In the genomic region with DNA sequence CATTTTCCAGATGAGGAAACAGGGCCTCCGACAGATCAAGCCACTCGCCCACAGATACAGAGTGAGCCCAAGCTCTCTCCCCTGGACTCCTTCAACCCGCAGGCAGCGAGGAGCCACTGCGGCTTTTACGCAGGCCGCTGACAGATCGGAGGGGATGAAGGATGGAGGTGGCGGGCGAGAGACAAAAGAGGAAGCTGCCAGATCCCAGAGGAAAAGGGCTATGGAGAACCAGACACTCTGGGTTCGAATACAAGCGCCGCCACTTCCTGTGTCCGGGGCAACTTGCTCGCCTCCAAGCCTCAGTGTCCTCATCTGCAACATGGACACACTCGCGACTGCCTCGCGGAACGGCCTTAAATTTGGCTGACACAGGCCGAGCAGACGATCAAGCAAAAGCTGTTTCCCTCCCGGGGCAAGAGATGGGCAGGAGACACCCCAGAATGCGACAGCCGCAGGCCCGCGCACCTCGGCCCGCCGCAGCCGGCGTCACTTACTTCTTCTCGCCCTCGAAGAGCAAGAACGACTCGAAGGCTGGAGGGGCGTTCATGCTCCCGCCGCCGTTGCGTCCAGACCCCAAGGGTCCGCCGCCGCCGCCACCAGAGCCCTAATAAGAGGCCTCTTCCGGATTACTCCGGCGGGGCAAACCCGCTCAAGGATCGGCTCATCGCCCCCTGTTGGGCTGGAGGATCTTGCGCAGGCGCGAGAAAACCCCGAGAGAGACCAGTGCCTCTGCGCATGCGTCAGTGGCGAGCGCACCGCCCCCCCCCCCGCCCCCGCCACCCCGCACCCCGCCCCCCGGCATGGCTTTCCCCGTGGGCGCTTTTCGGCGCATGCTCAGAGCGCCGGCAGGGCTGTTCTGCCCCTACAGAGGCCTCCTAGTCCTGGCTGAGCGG, we compare ENCODE assay signal across 8 cellular contexts. TPM values are rescaled to one million over a fixed set of nuclear protein-coding genes. Genes with fewer than 3 reads are reported as not detected.
A peak's percentile ranks its signal among the peaks of the same experiment; 100 is the strongest.
DNase-seq lines count a peak whose midpoint lies in the region; ATAC-seq, FAIRE-seq and TF ChIP-seq lines count a peak whose summit lies in the region.
"Not testable (repeated sequence)": the region's sequence is repeated elsewhere in the genome, so short reads cannot be mapped to it uniquely, and the experiment has no call there.

Gene POLR2J (minus strand): TSS at position 609 of the 893 bp plus-strand sequence. CDS start 62 bp downstream, at position 547.

- peak; percentile 76 to 88 for ATAC-seq in gastrocnemius medialis

- H3K4me1 Mint-ChIP-seq in HFFc6 (ENCODE audit: low read depth); immature natural killer cell: not testable (repeated sequence)

- H3K4me3 Mint-ChIP-seq in HFFc6 (peak within 1 kb of the TSS; percentile 93), immature natural killer cell (peak within 1 kb of the TSS; percentile 85 to 92 (median 88))

- H3K4me3 ChIP-seq in bronchial epithelial cell (ENCODE audit: low read depth, low read length): peak within 1 kb of the TSS; percentile 33
- H3K4me3 ChIP-seq in gastrocnemius medialis: peak within 1 kb of the TSS in 3 of 4 donors; percentile 60 to 69 (median 68)
- peak within 1 kb of the TSS; percentile 51 to 60 for H3K4me3 ChIP-seq in tibial artery

- H3K27me3 Mint-ChIP-seq in HFFc6 (ENCODE audit: insufficient read depth); immature natural killer cell (ENCODE audit: low read depth in 3 of 3): not testable (repeated sequence)

- intact Hi-C loops in gastrocnemius medialis (cut with DNase I; ENCODE audit: low total_unique reads); tibial artery (cut with DNase I; ENCODE audit: low total_unique reads): not testable (repeated sequence)

- DNase-seq in HFFc6: peak; percentile 92
- peak; percentile 82 to 86 for DNase-seq in activated CD4-positive, alpha-beta T cell treated with anti-CD3 and anti-CD28 coated beads, Interleukin-2, amount 50 U/mL, for 24 hours (ENCODE audit: low read depth in 1 of 2, low spot score in 1 of 2)
- DNase-seq in bronchial epithelial cell (ENCODE audit: low read depth): peak; percentile 33
- DNase-seq in immature natural killer cell: peak; percentile 85 to 92 (median 91)
- peak; percentile 71 to 78 for DNase-seq in gastrocnemius medialis
- DNase-seq in tibial artery: peak; percentile 87

- H3K36me3 Mint-ChIP-seq in HFFc6 (ENCODE audit: low read depth); immature natural killer cell: not testable (repeated sequence)

- TF ChIP-seq POLR2A in GM15510 (IDR thresholded peaks at IDR 0.05; ENCODE audit: borderline replicate concordance, extremely low read depth, insufficient read length) (peak; percentile 39), gastrocnemius medialis (IDR thresholded peaks at IDR 0.05) (peak; percentile 34 to 41)

- not testable (repeated sequence) for H3K36me3 ChIP-seq in KOPT-K1 (ENCODE audit: insufficient read depth, low read length); bronchial epithelial cell (ENCODE audit: control insufficient read depth, insufficient read depth, low read length); gastrocnemius medialis
- H3K36me3 ChIP-seq in tibial artery: peaks cover under 1 to 15% (median 2%) of the 10 kb centered on the region in 3 donors

- not testable (repeated sequence) for H3K4me1 ChIP-seq in gastrocnemius medialis, tibial artery

- peak within 1 kb of the TSS; percentile 80; the same call in 1 of the 2 replicates for H3K27ac Mint-ChIP-seq in HFFc6
- H3K27ac Mint-ChIP-seq in immature natural killer cell: peak within 1 kb of the TSS; percentile 64 to 90 (median 77)

- FAIRE-seq in bronchial epithelial cell (lab: Jason Lieb, UNC): not testable (repeated sequence)

- H3K9me3 Mint-ChIP-seq in HFFc6, immature natural killer cell: not testable (repeated sequence)

- H3K9me3 ChIP-seq in KOPT-K1 (ENCODE audit: insufficient read depth, low read length, poor library complexity, severe bottlenecking); gastrocnemius medialis; tibial artery: not testable (repeated sequence)

- not testable (repeated sequence) for H3K27me3 ChIP-seq in bronchial epithelial cell (ENCODE audit: control insufficient read depth, insufficient read depth, low read length); gastrocnemius medialis; tibial artery

- in situ Hi-C loops in gastrocnemius medialis (cut with MboI; ENCODE audit: low sequenced_read_pairs in 4 of 4): not testable (repeated sequence)

- peak; percentile 76 for TF ChIP-seq CTCF in HFFc6 (IDR thresholded peaks at IDR 0.05)
- peak; percentile 33 for TF ChIP-seq CTCF in bronchial epithelial cell (IDR thresholded peaks at IDR 0.05; ENCODE audit: insufficient read depth, low read length, severe bottlenecking)
- TF ChIP-seq CTCF in gastrocnemius medialis (IDR thresholded peaks at IDR 0.05 in 4 of 5, conservative IDR thresholded peaks at IDR 0.05 in 1 of 5): peak in 4 of 5 experiments; percentile 47 to 62 (median 51)
- TF ChIP-seq CTCF in tibial artery (IDR thresholded peaks at IDR 0.05): peak; percentile 48 to 52

- H3K27ac ChIP-seq in KOPT-K1 (ENCODE audit: low read depth, low read length, poor library complexity, severe bottlenecking) (peak within 1 kb of the TSS; percentile 25), gastrocnemius medialis (peak within 1 kb of the TSS; percentile 71 to 78 (median 74)), tibial artery (peak within 1 kb of the TSS; percentile 60 to 62)

RNA-seq across cellular contexts. Expression of gene POLR2J, which starts in this region (rescaled TPM):
- 10 to 100 TPM; 61.8 to 76.5 (median 66.0) TPM for total RNA-seq in HFFc6 (2021; fragmentation: NEBNext Ultra II Directional; extraction: Animal tissue kit (Norgen Biotek cat#: 25700))
- 24.5 and 50.1 TPM in 2 replicates for total RNA-seq in bronchial epithelial cell
- 100 to 1,000 TPM; 103 to 115 (median 115) TPM for polyA plus RNA-seq in immature natural killer cell
- total RNA-seq in gastrocnemius medialis: 10 to 100 TPM; 25.7 to 67.9 (median 51.6) TPM

Comparison
In these comparisons a context has a peak if more than half of its experiments do, and no peak if none do; other contexts are left out.
1. Peak in every context shown above with its lines: DNase-seq, ATAC-seq, H3K4me3 ChIP-seq and H3K27ac ChIP-seq.
2. DNase-seq: peak in every context shown above with its lines; median percentile 92 in HFFc6; 91 in immature natural killer cell; 87 in tibial artery; 84 in activated CD4-positive, alpha-beta T cell treated with anti-CD3 and anti-CD28 coated beads, Interleukin-2, amount 50 U/mL, for 24 hours; 74 in gastrocnemius medialis; 33 in bronchial epithelial cell.